In genomic region chr12:3231399-3231876, GRCh38 we compare ENCODE assay signal across 14 cellular contexts.
DNase-seq lines count a peak whose midpoint lies in the region; TF ChIP-seq lines count a peak whose summit lies in the region.
"Had no signal": no experiment of that assay in that cellular context is flagged by ENCODE, and none has a peak within 500 bp of the region (broad histone marks: within the 10 kb centered on the region; RNA-seq: fewer than 3 reads in every experiment).

No MANE protein-coding gene starts in this region.

- H3K4me3 ChIP-seq in WERI-Rb-1 (ENCODE audit: low read depth, low read length): no peak overlapping the region
- H3K4me3 ChIP-seq in iPS-18a (ENCODE audit: low read length): peak overlapping the region; percentile 35
- H3K4me3 ChIP-seq in smooth muscle cell: no peak overlapping the region
- H3K4me3 ChIP-seq: stomach had no signal

- H3K4me2 ChIP-seq in smooth muscle cell: peak overlapping the region; percentile 11

- intact Hi-C loops in Calu3 (cut with micrococcal nuclease; ENCODE audit: unreplicated experiment): no loop called here
- intact Hi-C loops in head of caudate nucleus (cut with DNase I): no loop called here

- 78% methylated on average over 19 of the region's 19 CpGs for WGBS in smooth muscle cell (ENCODE audit: low lambda C conversion rate)

- BruUV-seq in Calu3 (replicated peaks; lab: Mats Ljungman, UMichigan): no TSS peak

- H3K4me1 ChIP-seq in iPS-18a (ENCODE audit: control insufficient read depth, low read depth, low read length) (peaks cover 35% of the 10 kb centered on the region), smooth muscle cell (ENCODE audit: low read depth) (peaks cover 17% of the 10 kb centered on the region)

- H3K27me3 ChIP-seq in WERI-Rb-1 (ENCODE audit: insufficient read depth, low read depth, severe bottlenecking) (no peaks in the 10 kb centered on the region), iPS-18a (ENCODE audit: control insufficient read depth, insufficient read depth, low read length) (peaks cover 16% of the 10 kb centered on the region), smooth muscle cell (ENCODE audit: low read depth) (no peaks in the 10 kb centered on the region)
- H3K27me3 ChIP-seq: stomach had no signal

- no peak overlapping the region for H3K9ac ChIP-seq in iPS-18a (ENCODE audit: low read length)
- H3K9ac ChIP-seq in smooth muscle cell (ENCODE audit: low read depth): no peak overlapping the region

- peaks cover 49% of the 10 kb centered on the region for H4K20me1 ChIP-seq in smooth muscle cell (ENCODE audit: low read depth)

- H3K27me3 Mint-ChIP-seq in Calu3 (ENCODE audit: unreplicated experiment): peaks cover 72% of the 10 kb centered on the region

- DNase-seq in LHCN-M2 (ENCODE audit: low read depth) (peak; percentile 62), WERI-Rb-1 (peak; percentile 77), smooth muscle cell (lab: John Stamatoyannopoulos, UW; ENCODE audit: unreplicated experiment) (no peak), Calu3 (no peak), head of caudate nucleus (no peak)
- no peak for DNase-seq in stimulated activated CD4-positive, alpha-beta T cell treated with anti-CD3 and anti-CD28 coated beads, Interleukin-4, amount 100 ng/mL, for 24 hours
- DNase-seq: CD4-positive, CD25-positive, alpha-beta regulatory T cell; GF-D8; islet precursor cell; naive B cell; NCI-H2227 treated with DMSO at 0.1 percent for 48 hours; stomach; T-helper 9 cell had no signal

- peaks cover 2% of the 10 kb centered on the region for H3K36me3 Mint-ChIP-seq in Calu3 (ENCODE audit: insufficient read depth, unreplicated experiment)
- H3K36me3 Mint-ChIP-seq: CD4-positive, CD25-positive, alpha-beta regulatory T cell had no signal

- no peaks in the 10 kb centered on the region for H3K79me2 ChIP-seq in smooth muscle cell (ENCODE audit: low read depth)

- H2AFZ ChIP-seq in smooth muscle cell (ENCODE audit: low read depth): no peak overlapping the region

- TF ChIP-seq CTCF in WERI-Rb-1 (IDR thresholded peaks at IDR 0.05; ENCODE audit: low read depth, low read length): no peak
- TF ChIP-seq CTCF in smooth muscle cell (IDR thresholded peaks at IDR 0.05; ENCODE audit: borderline replicate concordance, insufficient read depth, poor library complexity, severe bottlenecking): no peak
- TF ChIP-seq CTCF in Calu3 (IDR thresholded peaks at IDR 0.05; ENCODE audit: unreplicated experiment): no peak

- no peak overlapping the region for H3K4me3 Mint-ChIP-seq in Calu3 (ENCODE audit: low read depth, unreplicated experiment)
- H3K4me3 Mint-ChIP-seq: CD4-positive, CD25-positive, alpha-beta regulatory T cell; naive B cell had no signal

- H3K36me3 ChIP-seq in WERI-Rb-1: peaks cover 87% of the 10 kb centered on the region
- H3K36me3 ChIP-seq in iPS-18a (ENCODE audit: control insufficient read depth, low read depth, low read length): no peaks in the 10 kb centered on the region
- H3K36me3 ChIP-seq in smooth muscle cell (ENCODE audit: low read depth): no peaks in the 10 kb centered on the region
- H3K36me3 ChIP-seq: stomach had no signal

- H3K9me3 ChIP-seq in WERI-Rb-1 (ENCODE audit: severe bottlenecking) (peaks cover 4% of the 10 kb centered on the region), iPS-18a (ENCODE audit: control insufficient read depth, low read depth, low read length) (no peaks in the 10 kb centered on the region), smooth muscle cell (replicated peaks; ENCODE audit: low read depth) (no peaks in the 10 kb centered on the region)
- H3K9me3 ChIP-seq: stomach had no signal

- H3K27ac Mint-ChIP-seq in Calu3 (ENCODE audit: unreplicated experiment): no peak overlapping the region
- H3K27ac Mint-ChIP-seq: CD4-positive, CD25-positive, alpha-beta regulatory T cell; naive B cell had no signal

- H3K9me3 Mint-ChIP-seq in Calu3 (ENCODE audit: low read depth, unreplicated experiment): no peaks in the 10 kb centered on the region

- peaks cover 7% of the 10 kb centered on the region for H3F3A ChIP-seq in smooth muscle cell (ENCODE audit: low read depth)

- H3K27ac ChIP-seq in WERI-Rb-1 (peak overlapping the region; percentile 81), iPS-18a (ENCODE audit: low read length) (no peak overlapping the region), smooth muscle cell (ENCODE audit: low read depth) (no peak overlapping the region)
- H3K27ac ChIP-seq: stomach had no signal

- peaks cover 5% of the 10 kb centered on the region for H3K4me1 Mint-ChIP-seq in Calu3 (ENCODE audit: low read depth, unreplicated experiment)
- H3K4me1 Mint-ChIP-seq: CD4-positive, CD25-positive, alpha-beta regulatory T cell had no signal

- CTCF ChIA-PET in Calu3 (lab: Charles Lee): no interaction called here

Comparison
In these comparisons a context has a peak if more than half of its experiments do, and no peak if none do; other contexts are left out.
1. DNase-seq: peak in LHCN-M2 (single experiment) and WERI-Rb-1 (single experiment); none in smooth muscle cell (single experiment), stimulated activated CD4-positive, alpha-beta T cell treated with anti-CD3 and anti-CD28 coated beads, Interleukin-4, amount 100 ng/mL, for 24 hours (single experiment), Calu3 (single experiment) and head of caudate nucleus (0 of 42).